Comparison of ENCODE assay signal across 36 cellular contexts in the genomic region with DNA sequence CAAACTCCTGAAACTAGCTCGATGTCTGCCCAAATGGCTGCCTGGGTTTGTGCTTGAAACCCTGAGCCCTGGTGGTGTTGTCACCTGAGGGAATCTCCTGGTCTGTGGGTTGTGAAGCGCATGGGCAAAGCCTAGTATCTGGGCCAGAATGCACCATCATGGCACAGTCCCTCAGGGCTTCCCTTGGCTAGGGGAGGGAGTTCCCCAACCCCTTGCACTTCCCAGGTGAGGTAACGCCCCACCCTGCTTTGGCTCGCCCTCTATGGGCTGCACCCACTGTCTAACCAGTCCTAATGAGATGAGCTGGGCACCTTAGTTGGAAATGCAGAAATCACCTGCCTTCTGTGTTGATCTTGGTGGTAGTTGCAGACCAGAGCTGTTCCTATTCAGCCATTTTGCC.
"Had no signal": no experiment of that assay in that cellular context is flagged by ENCODE, and none has a peak within 500 bp of the region (broad histone marks: within the 10 kb centered on the region; RNA-seq: fewer than 3 reads in every experiment).

No MANE protein-coding gene starts in this region.

- H3K27me3 Mint-ChIP-seq: activated CD4-positive, alpha-beta memory T cell treated with anti-CD3 and anti-CD28 coated beads for 36 hours; T-helper 17 cell had no signal

- H3K4me2 ChIP-seq: SK-N-SH had no signal

- DNase-seq: activated CD4-positive, alpha-beta memory T cell treated with anti-CD3 and anti-CD28 coated beads for 36 hours; activated CD4-positive, alpha-beta T cell treated with anti-CD3 and anti-CD28 coated beads, Interleukin-2, amount 10 ng/mL, durations not matched to agents 7 days and 5 days; activated CD4-positive, CD25-positive, alpha-beta regulatory T cell; activated CD8-positive, alpha-beta memory T cell treated with anti-CD3 and anti-CD28 coated beads, Interleukin-2, amount 50 U/mL, for 4 hours; activated gamma-delta T cell treated with Interleukin-2 at 50 U/mL for 16 hours; activated naive CD4-positive, alpha-beta T cell treated with anti-CD3 and anti-CD28 coated beads for 36 hours; activated T-cell treated with anti-CD3 and anti-CD28 coated beads for 4 hours; activated T-cell treated with anti-CD3 and anti-CD28 coated beads, Interleukin-2, amount 50 U/mL, for 4 hours; anterior cingulate cortex; central memory CD4-positive, alpha-beta T cell; Kasumi-1; KG1; MG63; NCI-H1048; NCI-H1105 treated with DMSO at 0.1 percent for 48 hours; NCI-H1436 treated with DMSO at 0.1 percent for 48 hours; NCI-H1694 treated with DMSO at 0.1 percent for 48 hours; NCI-H2029; NCI-H2107; NCI-H2171; NCI-H2227 treated with DMSO at 0.1 percent for 48 hours; NCI-H446; NCI-H524; NK-92 treated with Interleukin-12 subunit alpha and Interleukin-12 subunit beta, amount 100 ng/mL, for 24 hours; PC-3; Peyer's patch; RPMI8226; SHP77 treated with DMSO at 0.1 percent for 48 hours; SK-N-SH; T-cell; T-helper 17 cell had no signal

- H3K4me3 ChIP-seq: MG63, Peyer's patch, SJSA1 had no signal

- H3K9me3 ChIP-seq: MG63, Peyer's patch, SJSA1 had no signal

- H3K36me3 ChIP-seq: MG63, Peyer's patch, SJSA1 had no signal

- H3K36me3 Mint-ChIP-seq: activated CD4-positive, alpha-beta memory T cell treated with anti-CD3 and anti-CD28 coated beads for 36 hours; activated naive CD4-positive, alpha-beta T cell treated with anti-CD3 and anti-CD28 coated beads, Interleukin-2, amount 50 U/mL, for 72 hours; T-cell had no signal

- H3K27me3 ChIP-seq: Peyer's patch had no signal

- H3K27ac ChIP-seq: Peyer's patch, SJSA1, VCaP had no signal

- H3K4me1 Mint-ChIP-seq: activated CD4-positive, alpha-beta T cell treated with anti-CD3 and anti-CD28 coated beads, Interleukin-2, amount 10 ng/mL, durations not matched to agents 7 days and 5 days; brain; T-cell; T-helper 17 cell had no signal

- H3K9ac ChIP-seq: SK-N-SH had no signal

- H3K27ac Mint-ChIP-seq: activated CD4-positive, alpha-beta memory T cell treated with anti-CD3 and anti-CD28 coated beads for 36 hours; activated CD4-positive, alpha-beta T cell treated with anti-CD3 and anti-CD28 coated beads, Interleukin-2, amount 10 ng/mL, durations not matched to agents 7 days and 5 days; activated naive CD4-positive, alpha-beta T cell treated with anti-CD3 and anti-CD28 coated beads for 36 hours; activated naive CD4-positive, alpha-beta T cell treated with anti-CD3 and anti-CD28 coated beads, Interleukin-2, amount 50 U/mL, for 72 hours; activated T-helper 1 cell treated with anti-CD3 and anti-CD28 coated beads, Interleukin-12 subunit alpha, Interleukin-12 subunit beta, Interleukin-2, Interleukin-4 antibody, amounts not matched to agents 30 ng/mL and 10 ng/mL and 1 ng/mL, durations not matched to agents 14 hours and 24 hours and 36 hours; brain; T-cell; T-helper 17 cell had no signal

- H3K9me3 Mint-ChIP-seq: activated CD4-positive, alpha-beta memory T cell treated with anti-CD3 and anti-CD28 coated beads for 36 hours; activated CD4-positive, alpha-beta T cell treated with anti-CD3 and anti-CD28 coated beads, Interleukin-2, amount 10 ng/mL, durations not matched to agents 7 days and 5 days; activated naive CD4-positive, alpha-beta T cell treated with anti-CD3 and anti-CD28 coated beads for 36 hours; activated T-helper 1 cell treated with anti-CD3 and anti-CD28 coated beads, Interleukin-12 subunit alpha, Interleukin-12 subunit beta, Interleukin-2, Interleukin-4 antibody, amounts not matched to agents 30 ng/mL and 10 ng/mL and 1 ng/mL, durations not matched to agents 14 hours and 24 hours and 36 hours had no signal

- ATAC-seq: activated naive CD4-positive, alpha-beta T cell treated with anti-CD3 and anti-CD28 coated beads, Interleukin-2, amount 50 U/mL, for 72 hours; activated T-cell treated with anti-CD3 and anti-CD28 coated beads, Interleukin-2, amount 50 U/mL, for 4 hours; PC-3; T-cell; T-helper 17 cell had no signal

- H3K4me1 ChIP-seq: Peyer's patch, SJSA1 had no signal

- H3K4me3 Mint-ChIP-seq: activated CD4-positive, alpha-beta memory T cell treated with anti-CD3 and anti-CD28 coated beads for 36 hours; activated CD4-positive, alpha-beta T cell treated with anti-CD3 and anti-CD28 coated beads, Interleukin-2, amount 10 ng/mL, durations not matched to agents 7 days and 5 days; activated naive CD4-positive, alpha-beta T cell treated with anti-CD3 and anti-CD28 coated beads for 36 hours; activated T-cell treated with anti-CD3 and anti-CD28 coated beads, Interleukin-2, amount 50 U/mL, for 4 hours; activated T-helper 1 cell treated with anti-CD3 and anti-CD28 coated beads, Interleukin-12 subunit alpha, Interleukin-12 subunit beta, Interleukin-2, Interleukin-4 antibody, amounts not matched to agents 30 ng/mL and 10 ng/mL and 1 ng/mL, durations not matched to agents 14 hours and 24 hours and 36 hours; brain; T-cell; T-helper 17 cell had no signal
